In the genomic region with DNA sequence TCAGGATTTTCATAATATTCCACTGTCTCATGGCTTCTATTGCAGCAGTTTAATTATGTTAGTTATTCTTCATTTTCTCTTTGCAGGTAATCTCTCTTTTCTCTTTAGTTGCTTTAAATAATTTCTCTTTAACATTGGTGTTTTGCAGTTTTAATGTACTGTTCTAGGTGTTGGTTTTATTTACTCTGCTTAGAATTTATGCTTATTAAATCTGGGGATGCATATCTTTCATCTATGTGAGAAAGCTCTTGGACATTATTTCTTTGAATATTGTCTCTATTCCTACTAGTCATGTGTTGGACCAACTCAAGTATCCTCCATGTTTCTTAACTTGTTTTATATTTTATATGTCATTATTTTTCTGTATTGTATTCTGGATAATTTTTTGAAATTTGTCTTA, we compare ENCODE assay signal across 29 cellular contexts.
"Had no signal": no experiment of that assay in that cellular context is flagged by ENCODE, and none has a peak within 500 bp of the region (broad histone marks: within the 10 kb centered on the region; RNA-seq: fewer than 3 reads in every experiment).

No MANE protein-coding gene starts in this region.

- H3K27me3 Mint-ChIP-seq: type B pancreatic cell had no signal

- H3K27ac ChIP-seq: stomach, suprapubic skin, testis, thoracic aorta, thyroid gland, tibial artery, tibial nerve, transverse colon, upper lobe of left lung, upper lobe of right lung, uterus, vagina had no signal

- ATAC-seq: stimulated activated effector memory CD8-positive, alpha-beta T cell treated with anti-CD3 and anti-CD28 coated beads, Interleukin-12 subunit alpha, Interleukin-12 subunit beta, amount 100 ng/mL, for 72 hours; stimulated activated memory B cell treated with anti-CD40 and anti-IgM and Interleukin-4, amounts not matched to agents 10 μg/mL and 1 μg/mL and 100 μg/mL, for 72 hours; stimulated activated naive B cell treated with anti-CD40 and anti-IgM and Interleukin-4, amounts not matched to agents 10 μg/mL and 1 μg/mL and 100 μg/mL, for 72 hours; stimulated activated naive CD8-positive, alpha-beta T cell treated with anti-CD3 and anti-CD28 coated beads, Interleukin-15, amount 100 ng/mL, for 72 hours; stimulated activated naive CD8-positive, alpha-beta T cell treated with anti-CD3 and anti-CD28 coated beads, Interleukin-15, Interleukin-2, amounts not matched to agents 100 U/mL and 50 U/mL, for 24 hours; upper lobe of right lung had no signal

- H3K36me3 Mint-ChIP-seq: stimulated activated effector memory CD8-positive, alpha-beta T cell treated with anti-CD3 and anti-CD28 coated beads, Interleukin-12 subunit alpha, Interleukin-12 subunit beta, amount 100 ng/mL, for 72 hours; stimulated activated memory B cell treated with anti-CD40 and anti-IgM and Interleukin-4, amounts not matched to agents 10 μg/mL and 1 μg/mL and 100 μg/mL, for 72 hours; stimulated activated naive B cell treated with anti-CD40 and anti-IgM and Interleukin-4, amounts not matched to agents 10 μg/mL and 1 μg/mL and 100 μg/mL, for 72 hours had no signal

- H3K27ac Mint-ChIP-seq: stimulated activated effector memory CD8-positive, alpha-beta T cell treated with anti-CD3 and anti-CD28 coated beads, Interleukin-12 subunit alpha, Interleukin-12 subunit beta, amount 100 ng/mL, for 72 hours; stimulated activated memory B cell treated with anti-CD40 and anti-IgM and Interleukin-4, amounts not matched to agents 10 μg/mL and 1 μg/mL and 100 μg/mL, for 72 hours; stimulated activated naive B cell treated with anti-CD40 and anti-IgM and Interleukin-4, amounts not matched to agents 10 μg/mL and 1 μg/mL and 100 μg/mL, for 72 hours; stimulated activated naive CD8-positive, alpha-beta T cell treated with anti-CD3 and anti-CD28 coated beads, Interleukin-15, amount 100 ng/mL, for 72 hours; stimulated activated naive CD8-positive, alpha-beta T cell treated with anti-CD3 and anti-CD28 coated beads, Interleukin-15, Interleukin-2, amounts not matched to agents 100 ng/mL and 50 ng/mL, for 24 hours; type B pancreatic cell had no signal

- H3K4me1 ChIP-seq: stomach, testis, transverse colon, upper lobe of right lung, vagina had no signal

- H3K4me3 ChIP-seq: stomach, suprapubic skin, testis, thoracic aorta, thyroid gland, tibial artery, tibial nerve, transverse colon, upper lobe of left lung, upper lobe of right lung, uterus, vagina had no signal

- H3K36me3 ChIP-seq: stomach, suprapubic skin, thoracic aorta, thyroid gland, tibial artery, tibial nerve, transverse colon, upper lobe of left lung, upper lobe of right lung, uterus, vagina had no signal

- H3K4me1 Mint-ChIP-seq: stimulated activated effector memory CD8-positive, alpha-beta T cell treated with anti-CD3 and anti-CD28 coated beads, Interleukin-12 subunit alpha, Interleukin-12 subunit beta, amount 100 ng/mL, for 72 hours; stimulated activated naive B cell treated with anti-CD40 and anti-IgM and Interleukin-4, amounts not matched to agents 10 μg/mL and 1 μg/mL and 100 μg/mL, for 72 hours; stimulated activated naive CD8-positive, alpha-beta T cell treated with anti-CD3 and anti-CD28 coated beads, Interleukin-15, amount 100 ng/mL, for 72 hours had no signal

- H3K9me3 ChIP-seq: suprapubic skin, testis, thoracic aorta, thyroid gland, transverse colon, upper lobe of left lung, upper lobe of right lung, uterus, vagina had no signal

- H3K4me3 Mint-ChIP-seq: stimulated activated effector memory CD8-positive, alpha-beta T cell treated with anti-CD3 and anti-CD28 coated beads, Interleukin-12 subunit alpha, Interleukin-12 subunit beta, amount 100 ng/mL, for 72 hours; stimulated activated memory B cell treated with anti-CD40 and anti-IgM and Interleukin-4, amounts not matched to agents 10 μg/mL and 1 μg/mL and 100 μg/mL, for 72 hours; stimulated activated naive B cell treated with anti-CD40 and anti-IgM and Interleukin-4, amounts not matched to agents 10 μg/mL and 1 μg/mL and 100 μg/mL, for 72 hours; stimulated activated naive CD8-positive, alpha-beta T cell treated with anti-CD3 and anti-CD28 coated beads, Interleukin-15, amount 100 ng/mL, for 72 hours; stimulated activated naive CD8-positive, alpha-beta T cell treated with anti-CD3 and anti-CD28 coated beads, Interleukin-15, Interleukin-2, amounts not matched to agents 100 ng/mL and 50 ng/mL, for 24 hours; type B pancreatic cell had no signal

- H3K27me3 ChIP-seq: stomach, suprapubic skin, testis, thyroid gland, tibial artery, tibial nerve, transverse colon, upper lobe of left lung, upper lobe of right lung, uterus, vagina had no signal

- DNase-seq: stimulated activated CD4-positive, alpha-beta T cell treated with anti-CD3 and anti-CD28 coated beads, Interleukin-2, amount 100 ng/mL, for 48 hours; stimulated activated CD4-positive, alpha-beta T cell treated with anti-CD3 and anti-CD28 coated beads, Interleukin-4, amount 100 ng/mL, for 1 hour; stimulated activated CD4-positive, alpha-beta T cell treated with anti-CD3 and anti-CD28 coated beads, Interleukin-4, amount 100 ng/mL, for 24 hours; stimulated activated CD4-positive, alpha-beta T cell treated with anti-CD3 and anti-CD28 coated beads, Interleukin-4, amount 100 ng/mL, for 4 hours; stimulated activated CD8-positive, alpha-beta memory T cell treated with anti-CD3 and anti-CD28 coated beads, Interleukin-4, amount 100 ng/mL, for 48 hours; stimulated activated naive B cell treated with anti-CD40 and anti-IgM and Interleukin-4, amounts not matched to agents 10 μg/mL and 1 μg/mL and 100 μg/mL, for 72 hours; stimulated activated naive CD4-positive, alpha-beta T cell; stimulated activated naive CD4-positive, alpha-beta T cell treated with Interleukin-2 at 50 U/mL for 16 hours; stimulated activated naive CD8-positive, alpha-beta T cell treated with anti-CD3 and anti-CD28 coated beads, Interleukin-15, amount 100 ng/mL, for 72 hours; stimulated activated naive CD8-positive, alpha-beta T cell treated with anti-CD3 and anti-CD28 coated beads, Interleukin-15, Interleukin-2, amounts not matched to agents 100 U/mL and 50 U/mL, for 24 hours; stomach; substantia nigra; testis; thyroid gland; tibial artery; transverse colon; trophoblast cell; upper lobe of left lung; upper lobe of right lung; uterus had no signal

- FAIRE-seq: urothelium cell line had no signal
